13 cellular contexts compared by ENCODE assay signal in the genomic region with DNA sequence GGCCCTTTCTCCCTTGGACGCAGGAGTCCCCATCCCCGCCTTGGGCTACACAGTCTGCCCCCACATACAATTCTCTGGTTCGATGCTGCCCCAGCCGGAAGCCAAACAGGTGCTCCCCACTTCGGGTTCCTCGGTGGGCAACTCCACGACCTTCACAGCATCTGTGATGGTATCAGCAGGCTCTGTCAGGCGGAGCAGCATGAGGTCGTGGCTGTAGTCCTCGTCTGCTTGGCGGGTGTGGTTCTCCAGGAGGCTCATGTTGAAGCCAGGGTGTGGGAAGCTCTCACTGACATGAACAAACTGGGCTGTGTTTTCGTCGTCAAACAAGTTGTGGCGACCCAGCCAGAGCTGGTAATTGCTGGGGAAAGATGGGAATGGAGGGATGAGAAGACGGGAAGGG. TPM values are rescaled to one million over a fixed set of nuclear protein-coding genes. Genes with fewer than 3 reads are reported as not detected.
DNase-seq lines count a peak whose midpoint lies in the region; ATAC-seq and TF ChIP-seq lines count a peak whose summit lies in the region.
"Had no signal": no experiment of that assay in that cellular context is flagged by ENCODE, and none has a peak within 500 bp of the region (broad histone marks: within the 10 kb centered on the region; RNA-seq: fewer than 3 reads in every experiment).

No MANE protein-coding gene starts in this region.

- no peaks in the 10 kb centered on the region for H3K36me3 ChIP-seq in PC-9 (ENCODE audit: low read depth)

- H3K4me1 ChIP-seq in PC-9 (replicated peaks; ENCODE audit: insufficient read depth): no peaks in the 10 kb centered on the region
- H3K4me1 ChIP-seq: psoas muscle had no signal

- peak overlapping the region; percentile 39 for H3K27ac Mint-ChIP-seq in stimulated activated naive CD8-positive, alpha-beta T cell treated with anti-CD3 and anti-CD28 coated beads, Interleukin-15, Interleukin-2, amounts not matched to agents 100 ng/mL and 50 ng/mL, for 24 hours

- peaks cover 46% of the 10 kb centered on the region for H3K4me1 Mint-ChIP-seq in stimulated activated naive CD8-positive, alpha-beta T cell treated with anti-CD3 and anti-CD28 coated beads, Interleukin-15, Interleukin-2, amounts not matched to agents 100 ng/mL and 50 ng/mL, for 24 hours (ENCODE audit: low read depth)

- CTCF ChIA-PET in PC-9 (lab: Charles Lee): no interaction called here
- CTCF ChIA-PET in GM10248 (lab: Yijun Ruan, JAX): interaction anchor here (1.0 to 3.3 kb wide), 3 partner anchors 9 to 102 kb away, joined by 3 to 13 read pairs (median 4); no protein-coding TSS in a partner anchor

- peaks cover 75% of the 10 kb centered on the region for H3K27me3 Mint-ChIP-seq in stimulated activated naive CD8-positive, alpha-beta T cell treated with anti-CD3 and anti-CD28 coated beads, Interleukin-15, Interleukin-2, amounts not matched to agents 100 ng/mL and 50 ng/mL, for 24 hours

- TF ChIP-seq CTCF in PC-9 (conservative IDR thresholded peaks at IDR 0.05): no peak
- no peak for TF ChIP-seq CTCF in coronary artery (IDR thresholded peaks at IDR 0.05)
- no peak for TF ChIP-seq CTCF in GM10248 (IDR thresholded peaks at IDR 0.05; ENCODE audit: control extremely low read depth, extremely low read depth, low read depth, missing control alignments)
- TF ChIP-seq CTCF in lower leg skin (IDR thresholded peaks at IDR 0.05): no peak

- no peak for DNase-seq in stimulated activated naive CD8-positive, alpha-beta T cell treated with anti-CD3 and anti-CD28 coated beads, Interleukin-15, Interleukin-2, amounts not matched to agents 100 U/mL and 50 U/mL, for 24 hours
- DNase-seq in PC-9: no peak
- no peak for DNase-seq in coronary artery (ENCODE audit: low spot score)
- no peak for DNase-seq in GM10248 (ENCODE audit: extremely low spot score)
- DNase-seq in sciatic nerve (ENCODE audit: low spot score): no peak
- no peak for DNase-seq in lower leg skin (ENCODE audit: low spot score in 2 of 2)
- DNase-seq: activated T-cell treated with anti-CD3 and anti-CD28 coated beads, Interleukin-2, amount 50 U/mL, for 1 hour; central memory CD4-positive, alpha-beta T cell; NCI-H187; psoas muscle; T1000 had no signal

- no peak for TF ChIP-seq POLR2A in lower leg skin (IDR thresholded peaks at IDR 0.05)

- H2AFZ ChIP-seq in PC-9: no peak overlapping the region

- H4K20me1 ChIP-seq in PC-9 (ENCODE audit: insufficient read depth): no peaks in the 10 kb centered on the region

- H3K27ac ChIP-seq in PC-9 (no peak overlapping the region), coronary artery (no peak overlapping the region)
- H3K27ac ChIP-seq: psoas muscle had no signal

- H3K4me2 ChIP-seq in PC-9: peak overlapping the region; percentile 36; the same call in 1 of the 2 replicates

- H3K4me3 ChIP-seq in PC-9: no peak overlapping the region
- no peak overlapping the region for H3K4me3 ChIP-seq in coronary artery
- H3K4me3 ChIP-seq in lower leg skin (ENCODE audit: low read depth, poor library complexity, severe bottlenecking): no peak overlapping the region
- H3K4me3 ChIP-seq: psoas muscle had no signal

- 10% methylated on average over 8 to 15 of the region's 15 CpGs for WGBS in lower leg skin, 2 donors

- H3K9me3 ChIP-seq in PC-9 (ENCODE audit: insufficient read depth, low read depth): no peaks in the 10 kb centered on the region
- H3K9me3 ChIP-seq: psoas muscle had no signal

- POLR2A ChIA-PET in PC-9 (lab: Charles Lee; ENCODE audit: unreplicated experiment) (no interaction called here), GM10248 (lab: Yijun Ruan, JAX) (interaction anchor here (0.5 to 1.6 kb wide), 3 partner anchors 13 to 69 kb away, joined by 3 to 9 read pairs (median 3); no protein-coding TSS in a partner anchor)

- no peaks in the 10 kb centered on the region for H3K9me2 ChIP-seq in PC-9 (ENCODE audit: insufficient read depth)

- H3F3A ChIP-seq in PC-9 (ENCODE audit: insufficient read depth, low read depth): no peaks in the 10 kb centered on the region

- no peaks in the 10 kb centered on the region for H3K36me3 Mint-ChIP-seq in stimulated activated naive CD8-positive, alpha-beta T cell treated with anti-CD3 and anti-CD28 coated beads, Interleukin-15, Interleukin-2, amounts not matched to agents 100 ng/mL and 50 ng/mL, for 24 hours (ENCODE audit: low read depth)

- no peaks in the 10 kb centered on the region for H3K9me3 Mint-ChIP-seq in stimulated activated naive CD8-positive, alpha-beta T cell treated with anti-CD3 and anti-CD28 coated beads, Interleukin-15, Interleukin-2, amounts not matched to agents 100 ng/mL and 50 ng/mL, for 24 hours

- no TSS peak for BruUV-seq in PC-9 (replicated peaks; lab: Mats Ljungman, UMichigan)

- intact Hi-C loops in PC-9 (cut with micrococcal nuclease; ENCODE audit: unreplicated experiment) (no loop called here), sciatic nerve (cut with DNase I) (no loop called here), lower leg skin (cut with DNase I; ENCODE audit: low total_unique reads) (no loop called here)

- peak overlapping the region; percentile 52 for H3K4me3 Mint-ChIP-seq in stimulated activated naive CD8-positive, alpha-beta T cell treated with anti-CD3 and anti-CD28 coated beads, Interleukin-15, Interleukin-2, amounts not matched to agents 100 ng/mL and 50 ng/mL, for 24 hours

- no peak for ATAC-seq in stimulated activated naive CD8-positive, alpha-beta T cell treated with anti-CD3 and anti-CD28 coated beads, Interleukin-15, Interleukin-2, amounts not matched to agents 100 U/mL and 50 U/mL, for 24 hours
- ATAC-seq in esophagus mucosa (peak; percentile 25), sciatic nerve (no peak)
- ATAC-seq: psoas muscle had no signal

- H3K27me3 ChIP-seq in PC-9 (ENCODE audit: insufficient read depth, low read depth): peaks cover 98% of the 10 kb centered on the region

- H3K79me2 ChIP-seq in PC-9 (ENCODE audit: low read depth): no peaks in the 10 kb centered on the region

RNA-seq across cellular contexts. Expression of a gene that starts 3.5 kb away (rescaled TPM):
- total RNA-seq in PC-9 (2021) (not detected in 2 replicates), esophagus mucosa (1.3 TPM), sciatic nerve (2.1 TPM), lower leg skin (10 to 100 TPM; 35.9 to 49.9 (median 46.6) TPM)

RNA-seq across cellular contexts. Expression of a gene that starts 13.3 kb away (rescaled TPM):
- total RNA-seq in PC-9 (2021): not detected in 2 replicates
- not detected for total RNA-seq in esophagus mucosa
- not detected for total RNA-seq in sciatic nerve
- total RNA-seq in lower leg skin: not detected
- total RNA-seq: psoas muscle had no signal

RNA-seq across cellular contexts. Expression of a gene that starts 29.9 kb away (rescaled TPM):
- total RNA-seq in PC-9 (2021) (not detected in 2 replicates), esophagus mucosa (not detected), sciatic nerve (not detected), lower leg skin (1 to 10 TPM in 1 of 4 donors, under 1 TPM in 1, not detected in 2; 0.58 to 3.1 TPM)
- total RNA-seq: psoas muscle had no signal

RNA-seq across cellular contexts. Expression of a gene that starts 34.6 kb away (rescaled TPM):
- total RNA-seq in PC-9 (2021): not detected in 2 replicates
- not detected for total RNA-seq in esophagus mucosa
- total RNA-seq in sciatic nerve: not detected
- total RNA-seq in lower leg skin: 100 to 1,000 TPM in 1 of 4 donors, 10 to 100 TPM in 1, 1 to 10 TPM in 1, under 1 TPM in 1; 0.13 to 119 (median 10.4) TPM
- total RNA-seq: psoas muscle had no signal

RNA-seq across cellular contexts. Expression of a gene that starts 49.8 kb away (rescaled TPM):
- total RNA-seq in PC-9 (2021): not detected in 2 replicates
- total RNA-seq in esophagus mucosa: not detected
- not detected for total RNA-seq in sciatic nerve
- total RNA-seq in lower leg skin: not detected
- total RNA-seq: psoas muscle had no signal

Comparison
In these comparisons a context has a peak if more than half of its experiments do, and no peak if none do; other contexts are left out.
1. RNA of a gene that starts 3.5 kb away (total RNA-seq): 35.9 to 49.9 TPM in lower leg skin; 2.1 TPM in sciatic nerve (single experiment), 1.3 TPM in esophagus mucosa (single experiment) and not detected in PC-9; every median in the first group is over 10 times any median in the second.